In genomic region chr11:12824281-12825041, GRCh38 we compare ENCODE assay signal across 1 cellular context.
TF ChIP-seq lines count a peak whose summit lies in the region.

No MANE protein-coding gene starts in this region.

TF ChIP-seq in HepG2, 621 proteins besides CTCF, POLR2A, EP300 and RAD21 (continued from another document and continues in another):
- TF ChIP-seq SOX13 (IDR thresholded peaks at IDR 0.05) (peak; percentile 61), SOX13 (CRISPR knock-in tag; conservative IDR thresholded peaks at IDR 0.05 in 1 of 2, IDR thresholded peaks at IDR 0.05 in 1 of 2) (peak in 1 of 2 experiments; percentile 94; a peak in 2 of 4 replicates), KLF16 (CRISPR knock-in tag; IDR thresholded peaks at IDR 0.05) (no peak), SNAI1 (CRISPR knock-in tag; IDR thresholded peaks at IDR 0.05; ENCODE audit: borderline replicate concordance) (no peak), TEAD3 (CRISPR knock-in tag; optimal IDR thresholded peaks at IDR 0.05; ENCODE audit: borderline replicate concordance) (peak; percentile 43), MYNN (CRISPR knock-in tag; IDR thresholded peaks at IDR 0.05; ENCODE audit: low read depth) (no peak; the same call in 1 of the 2 replicates), ZSCAN29 (CRISPR knock-in tag; conservative IDR thresholded peaks at IDR 0.05) (no peak), HDAC2 (CRISPR knock-in tag; IDR thresholded peaks at IDR 0.05) (peak; percentile 51; the same call in 1 of the 2 replicates), ZMAT3 (CRISPR knock-in tag; conservative IDR thresholded peaks at IDR 0.05) (no peak), SRSF4 (IDR thresholded peaks at IDR 0.05; ENCODE audit: low read depth, low read length, poor library complexity, severe bottlenecking) (no peak), ZFP36L1 (CRISPR knock-in tag; IDR thresholded peaks at IDR 0.05) (no peak), ISL2 (CRISPR knock-in tag; IDR thresholded peaks at IDR 0.05) (peak; percentile 30; the same call in 1 of the 2 replicates), SIX4 (CRISPR knock-in tag; IDR thresholded peaks at IDR 0.05) (no peak), YEATS2 (CRISPR knock-in tag; IDR thresholded peaks at IDR 0.05; ENCODE audit: borderline replicate concordance) (no peak), MBNL3 (CRISPR knock-in tag; conservative IDR thresholded peaks at IDR 0.05) (no peak), POLR2AphosphoS5 (IDR thresholded peaks at IDR 0.05; ENCODE audit: low read depth, low read length) (no peak), ZNF276 (CRISPR knock-in tag; IDR thresholded peaks at IDR 0.05; ENCODE audit: low read depth) (no peak), ELF1 (CRISPR knock-in tag; IDR thresholded peaks at IDR 0.05) (no peak), ZNF501 (CRISPR knock-in tag; IDR thresholded peaks at IDR 0.05) (no peak), MAFF (IDR thresholded peaks at IDR 0.05; ENCODE audit: low read depth, low read length) (peak; percentile 13; the same call in 1 of the 2 replicates), RXRB (CRISPR knock-in tag; IDR thresholded peaks at IDR 0.05; ENCODE audit: borderline replicate concordance) (peak; percentile 32; the same call in 1 of the 2 replicates), CREB1 (IDR thresholded peaks at IDR 0.05) (no peak), CREB1 (CRISPR knock-in tag; IDR thresholded peaks at IDR 0.05) (0 out of 2 replicates have a peak, but pooled peaks have one; percentile 22), HNF4G (IDR thresholded peaks at IDR 0.05; ENCODE audit: borderline replicate concordance, low read depth, low read length) (peak; percentile 43; the same call in 1 of the 2 replicates), HNF4G (CRISPR knock-in tag; IDR thresholded peaks at IDR 0.05; ENCODE audit: borderline replicate concordance, low read depth) (no peak), REPIN1 (CRISPR knock-in tag; IDR thresholded peaks at IDR 0.05; ENCODE audit: borderline replicate concordance, low read depth) (no peak), ZNF326 (CRISPR knock-in tag; IDR thresholded peaks at IDR 0.05; ENCODE audit: borderline replicate concordance) (no peak), MLLT10 (CRISPR knock-in tag; IDR thresholded peaks at IDR 0.05) (no peak), RORA (CRISPR knock-in tag; IDR thresholded peaks at IDR 0.05) (no peak), PITX1 (CRISPR knock-in tag; IDR thresholded peaks at IDR 0.05) (0 out of 2 replicates have a peak, but pooled peaks have one; percentile 36), PLRG1 (conservative IDR thresholded peaks at IDR 0.05) (no peak), SALL2 (CRISPR knock-in tag; IDR thresholded peaks at IDR 0.05) (no peak), ZNF251 (CRISPR knock-in tag; IDR thresholded peaks at IDR 0.05) (no peak), RFX3 (CRISPR knock-in tag; IDR thresholded peaks at IDR 0.05) (no peak), PRPF4 (IDR thresholded peaks at IDR 0.05; ENCODE audit: low read depth, low read length, poor library complexity, severe bottlenecking) (no peak), ZNF607 (CRISPR knock-in tag; IDR thresholded peaks at IDR 0.05; ENCODE audit: borderline replicate concordance) (no peak), MTA1 (CRISPR knock-in tag; IDR thresholded peaks at IDR 0.05; ENCODE audit: borderline replicate concordance) (no peak), GATAD1 (CRISPR knock-in tag; IDR thresholded peaks at IDR 0.05) (no peak), U2AF1 (optimal IDR thresholded peaks at IDR 0.05; ENCODE audit: low read depth, low read length) (no peak), ZNF317 (CRISPR knock-in tag; IDR thresholded peaks at IDR 0.05) (peak; percentile 51; the same call in 1 of the 2 replicates), ZNF644 (CRISPR knock-in tag; IDR thresholded peaks at IDR 0.05; ENCODE audit: low read depth) (peak; percentile 30; the same call in 1 of the 2 replicates), ZKSCAN8 (CRISPR knock-in tag; IDR thresholded peaks at IDR 0.05; ENCODE audit: borderline replicate concordance) (no peak), ARNT (IDR thresholded peaks at IDR 0.05) (no peak), ZNF740 (CRISPR knock-in tag; IDR thresholded peaks at IDR 0.05) (no peak), KDM6A (CRISPR knock-in tag; IDR thresholded peaks at IDR 0.05; ENCODE audit: low read depth) (peak; percentile 38), RXRA (CRISPR knock-in tag; IDR thresholded peaks at IDR 0.05) (peak; percentile 63; the same call in 1 of the 2 replicates), ZNF550 (CRISPR knock-in tag; IDR thresholded peaks at IDR 0.05; ENCODE audit: borderline replicate concordance) (no peak)
- TF ChIP-seq, protein P1, sequence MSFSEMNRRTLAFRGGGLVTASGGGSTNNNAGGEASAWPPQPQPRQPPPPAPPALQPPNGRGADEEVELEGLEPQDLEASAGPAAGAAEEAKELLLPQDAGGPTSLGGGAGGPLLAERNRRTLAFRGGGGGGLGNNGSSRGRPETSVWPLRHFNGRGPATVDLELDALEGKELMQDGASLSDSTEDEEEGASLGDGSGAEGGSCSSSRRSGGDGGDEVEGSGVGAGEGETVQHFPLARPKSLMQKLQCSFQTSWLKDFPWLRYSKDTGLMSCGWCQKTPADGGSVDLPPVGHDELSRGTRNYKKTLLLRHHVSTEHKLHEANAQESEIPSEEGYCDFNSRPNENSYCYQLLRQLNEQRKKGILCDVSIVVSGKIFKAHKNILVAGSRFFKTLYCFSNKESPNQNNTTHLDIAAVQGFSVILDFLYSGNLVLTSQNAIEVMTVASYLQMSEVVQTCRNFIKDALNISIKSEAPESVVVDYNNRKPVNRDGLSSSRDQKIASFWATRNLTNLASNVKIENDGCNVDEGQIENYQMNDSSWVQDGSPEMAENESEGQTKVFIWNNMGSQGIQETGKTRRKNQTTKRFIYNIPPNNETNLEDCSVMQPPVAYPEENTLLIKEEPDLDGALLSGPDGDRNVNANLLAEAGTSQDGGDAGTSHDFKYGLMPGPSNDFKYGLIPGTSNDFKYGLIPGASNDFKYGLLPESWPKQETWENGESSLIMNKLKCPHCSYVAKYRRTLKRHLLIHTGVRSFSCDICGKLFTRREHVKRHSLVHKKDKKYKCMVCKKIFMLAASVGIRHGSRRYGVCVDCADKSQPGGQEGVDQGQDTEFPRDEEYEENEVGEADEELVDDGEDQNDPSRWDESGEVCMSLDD (CRISPR knock-in tag; IDR thresholded peaks at IDR 0.05; ENCODE audit: borderline replicate concordance): no peak
- TF ChIP-seq, protein P2, sequence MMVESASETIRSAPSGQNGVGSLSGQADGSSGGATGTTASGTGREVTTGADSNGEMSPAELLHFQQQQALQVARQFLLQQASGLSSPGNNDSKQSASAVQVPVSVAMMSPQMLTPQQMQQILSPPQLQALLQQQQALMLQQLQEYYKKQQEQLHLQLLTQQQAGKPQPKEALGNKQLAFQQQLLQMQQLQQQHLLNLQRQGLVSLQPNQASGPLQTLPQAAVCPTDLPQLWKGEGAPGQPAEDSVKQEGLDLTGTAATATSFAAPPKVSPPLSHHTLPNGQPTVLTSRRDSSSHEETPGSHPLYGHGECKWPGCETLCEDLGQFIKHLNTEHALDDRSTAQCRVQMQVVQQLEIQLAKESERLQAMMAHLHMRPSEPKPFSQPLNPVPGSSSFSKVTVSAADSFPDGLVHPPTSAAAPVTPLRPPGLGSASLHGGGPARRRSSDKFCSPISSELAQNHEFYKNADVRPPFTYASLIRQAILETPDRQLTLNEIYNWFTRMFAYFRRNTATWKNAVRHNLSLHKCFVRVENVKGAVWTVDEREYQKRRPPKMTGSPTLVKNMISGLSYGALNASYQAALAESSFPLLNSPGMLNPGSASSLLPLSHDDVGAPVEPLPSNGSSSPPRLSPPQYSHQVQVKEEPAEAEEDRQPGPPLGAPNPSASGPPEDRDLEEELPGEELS (CRISPR knock-in tag; IDR thresholded peaks at IDR 0.05): peak; percentile 43
- TF ChIP-seq, protein P3, sequence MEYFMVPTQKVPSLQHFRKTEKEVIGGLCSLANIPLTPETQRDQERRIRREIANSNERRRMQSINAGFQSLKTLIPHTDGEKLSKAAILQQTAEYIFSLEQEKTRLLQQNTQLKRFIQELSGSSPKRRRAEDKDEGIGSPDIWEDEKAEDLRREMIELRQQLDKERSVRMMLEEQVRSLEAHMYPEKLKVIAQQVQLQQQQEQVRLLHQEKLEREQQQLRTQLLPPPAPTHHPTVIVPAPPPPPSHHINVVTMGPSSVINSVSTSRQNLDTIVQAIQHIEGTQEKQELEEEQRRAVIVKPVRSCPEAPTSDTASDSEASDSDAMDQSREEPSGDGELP (IDR thresholded peaks at IDR 0.05; ENCODE audit: borderline replicate concordance, low read depth): peak; percentile 40; the same call in 1 of the 2 replicates
- TF ChIP-seq, protein P4, sequence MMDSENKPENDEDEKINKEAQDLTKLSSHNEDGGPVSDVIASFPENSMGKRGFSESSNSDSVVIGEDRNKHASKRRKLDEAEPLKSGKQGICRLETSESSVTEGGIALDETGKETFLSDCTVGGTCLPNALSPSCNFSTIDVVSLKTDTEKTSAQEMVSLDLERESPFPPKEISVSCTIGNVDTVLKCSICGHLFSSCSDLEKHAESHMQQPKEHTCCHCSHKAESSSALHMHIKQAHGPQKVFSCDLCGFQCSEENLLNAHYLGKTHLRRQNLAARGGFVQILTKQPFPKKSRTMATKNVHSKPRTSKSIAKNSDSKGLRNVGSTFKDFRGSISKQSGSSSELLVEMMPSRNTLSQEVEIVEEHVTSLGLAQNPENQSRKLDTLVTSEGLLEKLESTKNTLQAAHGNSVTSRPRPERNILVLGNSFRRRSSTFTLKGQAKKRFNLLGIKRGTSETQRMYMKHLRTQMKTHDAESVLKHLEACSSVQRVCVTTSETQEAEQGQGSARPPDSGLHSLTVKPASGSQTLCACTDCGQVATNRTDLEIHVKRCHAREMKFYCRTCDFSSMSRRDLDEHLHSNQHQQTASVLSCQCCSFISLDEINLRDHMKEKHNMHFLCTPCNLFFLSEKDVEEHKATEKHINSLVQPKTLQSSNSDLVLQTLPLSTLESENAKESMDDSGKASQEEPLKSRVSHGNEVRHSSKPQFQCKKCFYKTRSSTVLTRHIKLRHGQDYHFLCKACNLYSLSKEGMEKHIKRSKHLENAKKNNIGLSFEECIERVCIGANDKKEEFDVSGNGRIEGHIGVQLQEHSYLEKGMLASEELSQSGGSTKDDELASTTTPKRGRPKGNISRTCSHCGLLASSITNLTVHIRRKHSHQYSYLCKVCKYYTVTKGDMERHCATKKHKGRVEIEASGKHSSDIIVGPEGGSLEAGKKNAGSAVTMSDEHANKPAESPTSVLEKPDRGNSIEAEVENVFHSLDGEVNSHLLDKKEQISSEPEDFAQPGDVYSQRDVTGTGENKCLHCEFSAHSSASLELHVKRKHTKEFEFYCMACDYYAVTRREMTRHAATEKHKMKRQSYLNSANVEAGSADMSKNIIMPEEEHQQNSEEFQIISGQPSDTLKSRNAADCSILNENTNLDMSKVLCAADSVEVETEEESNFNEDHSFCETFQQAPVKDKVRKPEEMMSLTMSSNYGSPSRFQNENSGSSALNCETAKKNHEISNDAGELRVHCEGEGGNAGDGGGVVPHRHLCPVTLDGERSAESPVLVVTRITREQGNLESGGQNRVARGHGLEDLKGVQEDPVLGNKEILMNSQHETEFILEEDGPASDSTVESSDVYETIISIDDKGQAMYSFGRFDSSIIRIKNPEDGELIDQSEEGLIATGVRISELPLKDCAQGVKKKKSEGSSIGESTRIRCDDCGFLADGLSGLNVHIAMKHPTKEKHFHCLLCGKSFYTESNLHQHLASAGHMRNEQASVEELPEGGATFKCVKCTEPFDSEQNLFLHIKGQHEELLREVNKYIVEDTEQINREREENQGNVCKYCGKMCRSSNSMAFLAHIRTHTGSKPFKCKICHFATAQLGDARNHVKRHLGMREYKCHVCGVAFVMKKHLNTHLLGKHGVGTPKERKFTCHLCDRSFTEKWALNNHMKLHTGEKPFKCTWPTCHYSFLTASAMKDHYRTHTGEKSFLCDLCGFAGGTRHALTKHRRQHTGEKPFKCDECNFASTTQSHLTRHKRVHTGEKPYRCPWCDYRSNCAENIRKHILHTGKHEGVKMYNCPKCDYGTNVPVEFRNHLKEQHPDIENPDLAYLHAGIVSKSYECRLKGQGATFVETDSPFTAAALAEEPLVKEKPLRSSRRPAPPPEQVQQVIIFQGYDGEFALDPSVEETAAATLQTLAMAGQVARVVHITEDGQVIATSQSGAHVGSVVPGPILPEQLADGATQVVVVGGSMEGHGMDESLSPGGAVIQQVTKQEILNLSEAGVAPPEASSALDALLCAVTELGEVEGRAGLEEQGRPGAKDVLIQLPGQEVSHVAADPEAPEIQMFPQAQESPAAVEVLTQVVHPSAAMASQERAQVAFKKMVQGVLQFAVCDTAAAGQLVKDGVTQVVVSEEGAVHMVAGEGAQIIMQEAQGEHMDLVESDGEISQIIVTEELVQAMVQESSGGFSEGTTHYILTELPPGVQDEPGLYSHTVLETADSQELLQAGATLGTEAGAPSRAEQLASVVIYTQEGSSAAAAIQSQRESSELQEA (CRISPR knock-in tag; IDR thresholded peaks at IDR 0.05; ENCODE audit: not compliant biosample characterization): no peak
- TF ChIP-seq, protein P5, sequence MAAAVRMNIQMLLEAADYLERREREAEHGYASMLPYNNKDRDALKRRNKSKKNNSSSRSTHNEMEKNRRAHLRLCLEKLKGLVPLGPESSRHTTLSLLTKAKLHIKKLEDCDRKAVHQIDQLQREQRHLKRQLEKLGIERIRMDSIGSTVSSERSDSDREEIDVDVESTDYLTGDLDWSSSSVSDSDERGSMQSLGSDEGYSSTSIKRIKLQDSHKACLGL (CRISPR knock-in tag; IDR thresholded peaks at IDR 0.05): no peak
- TF ChIP-seq, protein P6, sequence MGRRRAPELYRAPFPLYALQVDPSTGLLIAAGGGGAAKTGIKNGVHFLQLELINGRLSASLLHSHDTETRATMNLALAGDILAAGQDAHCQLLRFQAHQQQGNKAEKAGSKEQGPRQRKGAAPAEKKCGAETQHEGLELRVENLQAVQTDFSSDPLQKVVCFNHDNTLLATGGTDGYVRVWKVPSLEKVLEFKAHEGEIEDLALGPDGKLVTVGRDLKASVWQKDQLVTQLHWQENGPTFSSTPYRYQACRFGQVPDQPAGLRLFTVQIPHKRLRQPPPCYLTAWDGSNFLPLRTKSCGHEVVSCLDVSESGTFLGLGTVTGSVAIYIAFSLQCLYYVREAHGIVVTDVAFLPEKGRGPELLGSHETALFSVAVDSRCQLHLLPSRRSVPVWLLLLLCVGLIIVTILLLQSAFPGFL (CRISPR knock-in tag; IDR thresholded peaks at IDR 0.05): no peak
- TF ChIP-seq, protein P7, sequence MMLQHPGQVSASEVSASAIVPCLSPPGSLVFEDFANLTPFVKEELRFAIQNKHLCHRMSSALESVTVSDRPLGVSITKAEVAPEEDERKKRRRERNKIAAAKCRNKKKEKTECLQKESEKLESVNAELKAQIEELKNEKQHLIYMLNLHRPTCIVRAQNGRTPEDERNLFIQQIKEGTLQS (CRISPR knock-in tag; IDR thresholded peaks at IDR 0.05): no peak
